8 cellular contexts compared by ENCODE assay signal in genomic region chr5:147098233-147098790, GRCh38.
DNase-seq lines count a peak whose midpoint lies in the region; ATAC-seq and TF ChIP-seq lines count a peak whose summit lies in the region.

No MANE protein-coding gene starts in this region.

- TF ChIP-seq CTCF in fibroblast of lung (conservative IDR thresholded peaks at IDR 0.05 in 1 of 2, IDR thresholded peaks at IDR 0.05 in 1 of 2; ENCODE audit: low read depth in 1 of 2, low read length in 2 of 2) = peak; percentile 50 to 57

- no peak overlapping the region for H2AFZ ChIP-seq in Karpas-422 (ENCODE audit: low read length)
- peak overlapping the region; percentile 23 for H2AFZ ChIP-seq in fibroblast of lung (ENCODE audit: low read length)
- H2AFZ ChIP-seq in neuron (ENCODE audit: low read depth, low read length) = peak overlapping the region; percentile 3

- H4K20me1 ChIP-seq in Karpas-422 (ENCODE audit: insufficient read depth, low read depth, low read length) (no peaks in the 10 kb centered on the region), fibroblast of lung (ENCODE audit: control insufficient read depth, extremely low read depth, insufficient read depth, low read length) (no peaks in the 10 kb centered on the region)

- peaks cover 2% of the 10 kb centered on the region for H3K27me3 Mint-ChIP-seq in activated T-cell treated with anti-CD3 and anti-CD28 coated beads, Interleukin-2, amount 50 U/mL, for 4 hours (ENCODE audit: low read depth)

- no peaks in the 10 kb centered on the region for H3K9me3 Mint-ChIP-seq in activated T-cell treated with anti-CD3 and anti-CD28 coated beads, Interleukin-2, amount 50 U/mL, for 4 hours

- no peak overlapping the region for H3K4me3 Mint-ChIP-seq in activated T-cell treated with anti-CD3 and anti-CD28 coated beads, Interleukin-2, amount 50 U/mL, for 4 hours

- no peak overlapping the region for H3K27ac ChIP-seq in Karpas-422 (ENCODE audit: low read length)
- no peak overlapping the region for H3K27ac ChIP-seq in fibroblast of lung (ENCODE audit: insufficient read depth, low read length)

- no peaks in the 10 kb centered on the region for H3K4me1 ChIP-seq in Karpas-422 (ENCODE audit: low read length)
- no peaks in the 10 kb centered on the region for H3K4me1 ChIP-seq in fibroblast of lung (ENCODE audit: control insufficient read depth, extremely low read depth, insufficient read depth, low read length)
- H3K4me1 ChIP-seq in neuron (ENCODE audit: insufficient read depth, low read length) = peaks cover 11% of the 10 kb centered on the region

- H3K4me3 ChIP-seq in Karpas-422 (ENCODE audit: low read length) = no peak overlapping the region
- H3K4me3 ChIP-seq in fibroblast of lung (replicated peaks in 1 of 4; ENCODE audit: control extremely low read depth in 1 of 4, insufficient read depth in 1 of 4, low read depth in 3 of 4, low read length in 4 of 4) = no peak overlapping the region
- H3K4me3 ChIP-seq in neuron (ENCODE audit: low read length) = no peak overlapping the region

- H3K4me2 ChIP-seq in Karpas-422 (ENCODE audit: low read depth, low read length, poor library complexity, severe bottlenecking) (no peak overlapping the region), fibroblast of lung (ENCODE audit: extremely low read depth, insufficient read depth, low read length) (peak overlapping the region; percentile 17)

- H3K36me3 Mint-ChIP-seq in activated T-cell treated with anti-CD3 and anti-CD28 coated beads, Interleukin-2, amount 50 U/mL, for 4 hours (ENCODE audit: insufficient read depth) = no peaks in the 10 kb centered on the region

- H3K36me3 ChIP-seq in Karpas-422 (ENCODE audit: insufficient read depth, low read length) (no peaks in the 10 kb centered on the region), fibroblast of lung (ENCODE audit: control insufficient read depth, insufficient read depth, low read length) (no peaks in the 10 kb centered on the region), neuron (ENCODE audit: insufficient read depth, low read length) (no peaks in the 10 kb centered on the region)

- H3K79me2 ChIP-seq in Karpas-422 (ENCODE audit: low read length) (no peaks in the 10 kb centered on the region), fibroblast of lung (ENCODE audit: control insufficient read depth, insufficient read depth, low read length) (no peaks in the 10 kb centered on the region)

- H3K27me3 ChIP-seq in Karpas-422 (ENCODE audit: low read length) (0 out of 2 replicates have a peak, but pooled peaks cover 5% of the 10 kb centered on the region), fibroblast of lung (ENCODE audit: control insufficient read depth, insufficient read depth, low read length) (no peaks in the 10 kb centered on the region), neuron (ENCODE audit: insufficient read depth, low read length) (peaks cover 7% of the 10 kb centered on the region)

- H3K9ac ChIP-seq in Karpas-422 (ENCODE audit: low read length) (no peak overlapping the region), fibroblast of lung (ENCODE audit: insufficient read depth, low read length) (no peak overlapping the region)

- H3K9me3 ChIP-seq in Karpas-422 (ENCODE audit: low read length) = no peaks in the 10 kb centered on the region
- no peaks in the 10 kb centered on the region for H3K9me3 ChIP-seq in fibroblast of lung (ENCODE audit: control insufficient read depth, insufficient read depth, low read depth, low read length)
- no peaks in the 10 kb centered on the region for H3K9me3 ChIP-seq in neuron (ENCODE audit: low read length)

- no peaks in the 10 kb centered on the region for H3K9me2 ChIP-seq in Karpas-422 (replicated peaks; ENCODE audit: insufficient read depth, low read length)

- no peak for ATAC-seq in activated T-cell treated with anti-CD3 and anti-CD28 coated beads, Interleukin-2, amount 50 U/mL, for 4 hours

- H3K4me1 Mint-ChIP-seq in activated T-cell treated with anti-CD3 and anti-CD28 coated beads, Interleukin-2, amount 50 U/mL, for 4 hours (ENCODE audit: low read depth) = no peaks in the 10 kb centered on the region

- peak; percentile 3 to 15 for DNase-seq in stimulated activated CD4-positive, alpha-beta T cell treated with anti-CD3 and anti-CD28 coated beads, Interleukin-2, amount 100 ng/mL, for 48 hours
- no peak for DNase-seq in stimulated activated CD4-positive, alpha-beta T cell treated with anti-CD3 and anti-CD28 coated beads, Interleukin-1b, Interleukin-23, amount 100 ng/mL, for 48 hours
- DNase-seq in Karpas-422 (peak; percentile 77), RPMI8226 (peak; percentile 33), fibroblast of lung (ENCODE audit: low read depth in 2 of 2) (peak; percentile 44 to 80), activated gamma-delta T cell treated with Interleukin-2 at 50 U/mL for 16 hours (no peak)
- no peak for DNase-seq in activated T-cell treated with anti-CD3 and anti-CD28 coated beads, Interleukin-2, amount 50 U/mL, for 4 hours

Comparison
In these comparisons a context has a peak if more than half of its experiments do, and no peak if none do; other contexts are left out.
1. DNase-seq: peak in stimulated activated CD4-positive, alpha-beta T cell treated with anti-CD3 and anti-CD28 coated beads, Interleukin-2, amount 100 ng/mL, for 48 hours (2 of 2), Karpas-422 (single experiment), RPMI8226 (single experiment) and fibroblast of lung (2 of 2); none in stimulated activated CD4-positive, alpha-beta T cell treated with anti-CD3 and anti-CD28 coated beads, Interleukin-1b, Interleukin-23, amount 100 ng/mL, for 48 hours (single experiment), activated T-cell treated with anti-CD3 and anti-CD28 coated beads, Interleukin-2, amount 50 U/mL, for 4 hours (single experiment) and activated gamma-delta T cell treated with Interleukin-2 at 50 U/mL for 16 hours (single experiment).